19 cellular contexts compared by ENCODE assay signal in genomic region chr18:58819051-58819450, GRCh38. TPM values are rescaled to one million over a fixed set of nuclear protein-coding genes. Genes with fewer than 3 reads are reported as not detected.
A peak's percentile ranks its signal among the peaks of the same experiment; 100 is the strongest.
DNase-seq lines count a peak whose midpoint lies in the region; ATAC-seq and TF ChIP-seq lines count a peak whose summit lies in the region.
"Had no signal": no experiment of that assay in that cellular context is flagged by ENCODE, and none has a peak within 500 bp of the region (broad histone marks: within the 10 kb centered on the region; RNA-seq: fewer than 3 reads in every experiment).

No MANE protein-coding gene starts in this region.

- POLR2A ChIA-PET in activated CD8-positive, alpha-beta T cell treated with anti-CD3 and anti-CD28 coated beads, Interleukin-2, amount 10 ng/mL, durations not matched to agents 7 days and 5 days (lab: Charles Lee) = no interaction called here

- H3K27ac ChIP-seq in neural progenitor cell (no peak overlapping the region), gastroesophageal sphincter (no peak overlapping the region)
- H3K27ac ChIP-seq: epithelial cell of prostate, right lobe of liver, transverse colon had no signal

- in situ Hi-C loops in G401 (cut with HindIII; ENCODE audit: low sequenced_read_pairs) = no loop called here

- H3K4me1 Mint-ChIP-seq in activated T-cell treated with anti-CD3 and anti-CD28 coated beads, Interleukin-2, amount 50 U/mL, for 72 hours (ENCODE audit: low read depth) = peaks cover 10% of the 10 kb centered on the region
- H3K4me1 Mint-ChIP-seq in activated CD8-positive, alpha-beta T cell treated with anti-CD3 and anti-CD28 coated beads, Interleukin-2, amount 10 ng/mL, durations not matched to agents 7 days and 5 days (ENCODE audit: low read depth) = peaks cover 9% of the 10 kb centered on the region
- H3K4me1 Mint-ChIP-seq in neural progenitor cell = peaks cover 30% of the 10 kb centered on the region

- H3K4me2 ChIP-seq in neural progenitor cell = no peak overlapping the region

- WGBS in gastroesophageal sphincter (ENCODE audit: low coverage in 1 of 2), 2 donors = 55 to 61% methylated on average over 3 to 4 of the region's 4 CpGs

- H3K27me3 Mint-ChIP-seq in activated T-cell treated with anti-CD3 and anti-CD28 coated beads, Interleukin-2, amount 50 U/mL, for 72 hours (ENCODE audit: low read depth) = peaks cover 74% of the 10 kb centered on the region
- H3K27me3 Mint-ChIP-seq in activated CD8-positive, alpha-beta T cell treated with anti-CD3 and anti-CD28 coated beads, Interleukin-2, amount 10 ng/mL, durations not matched to agents 7 days and 5 days (ENCODE audit: low read depth) = peaks cover 50% of the 10 kb centered on the region
- H3K27me3 Mint-ChIP-seq in neural progenitor cell (ENCODE audit: insufficient read depth, low read depth) = peaks cover 7% of the 10 kb centered on the region

- H3K36me3 Mint-ChIP-seq in activated T-cell treated with anti-CD3 and anti-CD28 coated beads, Interleukin-2, amount 50 U/mL, for 72 hours (ENCODE audit: insufficient read depth in 2 of 2) = peaks cover 2 to 5% of the 10 kb centered on the region in 2 donors
- no peaks in the 10 kb centered on the region for H3K36me3 Mint-ChIP-seq in activated CD8-positive, alpha-beta T cell treated with anti-CD3 and anti-CD28 coated beads, Interleukin-2, amount 10 ng/mL, durations not matched to agents 7 days and 5 days (ENCODE audit: low read depth)
- peaks cover 3% of the 10 kb centered on the region for H3K36me3 Mint-ChIP-seq in neural progenitor cell

- no peak for TF ChIP-seq EP300 in gastroesophageal sphincter (IDR thresholded peaks at IDR 0.05)

- no peak for TF ChIP-seq POLR2A in gastroesophageal sphincter (IDR thresholded peaks at IDR 0.05)

- peak; percentile 33 to 55 for ATAC-seq in activated T-cell treated with anti-CD3 and anti-CD28 coated beads, Interleukin-2, amount 50 U/mL, for 72 hours (replicated peaks in 1 of 2)
- ATAC-seq in HG03432 (IDR thresholded peaks at IDR 0.05; ENCODE audit: unreplicated experiment) (peak; percentile 60), gastroesophageal sphincter (no peak)
- ATAC-seq in activated CD8-positive, alpha-beta T cell treated with anti-CD3 and anti-CD28 coated beads, Interleukin-2, amount 10 ng/mL, durations not matched to agents 7 days and 5 days = peak; percentile 72
- ATAC-seq: right lobe of liver had no signal

- CTCF ChIA-PET in activated CD8-positive, alpha-beta T cell treated with anti-CD3 and anti-CD28 coated beads, Interleukin-2, amount 10 ng/mL, durations not matched to agents 7 days and 5 days (lab: Charles Lee) = interaction anchor here (1.0 kb wide), 1 partner anchor 251 kb away, joined by 5 read pairs; no protein-coding TSS in a partner anchor

- no peak overlapping the region for H3K4me3 ChIP-seq in neural progenitor cell
- no peak overlapping the region for H3K4me3 ChIP-seq in gastroesophageal sphincter
- H3K4me3 ChIP-seq: right lobe of liver, transverse colon had no signal

- H3K4me3 Mint-ChIP-seq in activated T-cell treated with anti-CD3 and anti-CD28 coated beads, Interleukin-2, amount 50 U/mL, for 72 hours = peak overlapping the region in 1 of 2 donors; percentile 46
- H3K4me3 Mint-ChIP-seq in activated CD8-positive, alpha-beta T cell treated with anti-CD3 and anti-CD28 coated beads, Interleukin-2, amount 10 ng/mL, durations not matched to agents 7 days and 5 days = no peak overlapping the region
- H3K4me3 Mint-ChIP-seq in neural progenitor cell = no peak overlapping the region

- peak overlapping the region; percentile 22 for H3K27ac Mint-ChIP-seq in activated T-cell treated with anti-CD3 and anti-CD28 coated beads, Interleukin-2, amount 50 U/mL, for 72 hours
- no peak overlapping the region for H3K27ac Mint-ChIP-seq in activated CD8-positive, alpha-beta T cell treated with anti-CD3 and anti-CD28 coated beads, Interleukin-2, amount 10 ng/mL, durations not matched to agents 7 days and 5 days
- H3K27ac Mint-ChIP-seq in neural progenitor cell = peak overlapping the region; percentile 4

- H3K36me3 ChIP-seq in neural progenitor cell (no peaks in the 10 kb centered on the region), gastroesophageal sphincter (no peaks in the 10 kb centered on the region)
- H3K36me3 ChIP-seq: right lobe of liver, transverse colon had no signal

- H3F3A ChIP-seq in neural progenitor cell (ENCODE audit: low read depth) = peaks cover 6% of the 10 kb centered on the region

- no peaks in the 10 kb centered on the region for H3K9me3 ChIP-seq in neural progenitor cell (ENCODE audit: low read depth)
- no peaks in the 10 kb centered on the region for H3K9me3 ChIP-seq in gastroesophageal sphincter
- H3K9me3 ChIP-seq: right lobe of liver, transverse colon had no signal

- H3K27me3 ChIP-seq in neural progenitor cell (no peaks in the 10 kb centered on the region), gastroesophageal sphincter (no peaks in the 10 kb centered on the region)
- H3K27me3 ChIP-seq: right lobe of liver, transverse colon had no signal

- H4K20me1 ChIP-seq in neural progenitor cell (ENCODE audit: low read depth) = no peaks in the 10 kb centered on the region

- TF ChIP-seq CTCF in neural progenitor cell (IDR thresholded peaks at IDR 0.05) (no peak), gastroesophageal sphincter (IDR thresholded peaks at IDR 0.05) (no peak)

- peak in 1 of 2 donors; percentile 5 for DNase-seq in activated T-cell treated with anti-CD3 and anti-CD28 coated beads, Interleukin-2, amount 50 U/mL, for 72 hours
- DNase-seq in activated T-cell treated with anti-CD3 and anti-CD28 coated beads, Interleukin-2, amount 50 U/mL, for 48 hours = no peak
- peak; percentile 56 for DNase-seq in activated CD8-positive, alpha-beta T cell treated with anti-CD3 and anti-CD28 coated beads, Interleukin-2, amount 10 ng/mL, durations not matched to agents 7 days and 5 days
- DNase-seq in neural progenitor cell (ENCODE audit: low spot score) (no peak), G401 (ENCODE audit: low spot score) (no peak), 8988T (no peak)
- DNase-seq: amniotic stem cell, Calu3, glutamatergic neuron, IMR-90, islet precursor cell, NCI-H1092 treated with DMSO at 0.1 percent for 48 hours, NCI-H774, occipital lobe, right lobe of liver, transverse colon had no signal

- no peak overlapping the region for H3K9ac ChIP-seq in neural progenitor cell

- peaks cover 3 to 5% of the 10 kb centered on the region in 2 donors for H3K9me3 Mint-ChIP-seq in activated T-cell treated with anti-CD3 and anti-CD28 coated beads, Interleukin-2, amount 50 U/mL, for 72 hours
- H3K9me3 Mint-ChIP-seq in activated CD8-positive, alpha-beta T cell treated with anti-CD3 and anti-CD28 coated beads, Interleukin-2, amount 10 ng/mL, durations not matched to agents 7 days and 5 days (ENCODE audit: insufficient read depth) = no peaks in the 10 kb centered on the region
- peaks cover 5% of the 10 kb centered on the region for H3K9me3 Mint-ChIP-seq in neural progenitor cell

- peak overlapping the region; percentile 44 for H2AFZ ChIP-seq in neural progenitor cell (replicated peaks)

- no peaks in the 10 kb centered on the region for H3K79me2 ChIP-seq in neural progenitor cell (ENCODE audit: low read depth)

- H3K4me1 ChIP-seq in neural progenitor cell (peaks cover 4% of the 10 kb centered on the region), gastroesophageal sphincter (no peaks in the 10 kb centered on the region)
- H3K4me1 ChIP-seq: right lobe of liver, transverse colon had no signal

RNA-seq across cellular contexts. Expression of gene ZNF532, which starts 45.6 kb away (rescaled TPM):
- total RNA-seq in activated T-cell treated with anti-CD3 and anti-CD28 coated beads, Interleukin-2, amount 50 U/mL, for 72 hours = 10 to 100 TPM; 10.2 to 14.5 TPM
- total RNA-seq in activated CD8-positive, alpha-beta T cell treated with anti-CD3 and anti-CD28 coated beads, Interleukin-2, amount 10 ng/mL, durations not matched to agents 7 days and 5 days = under 1 TPM; 0.50 to 0.91 TPM
- total RNA-seq in neural progenitor cell (ENCODE audit: low replicate concordance) = 121 and 137 TPM in 2 replicates
- total RNA-seq in G401 (2014; rRNA removed; shearing (Covaris generic)) = 19.5 and 21.9 TPM in 2 replicates
- total RNA-seq in gastroesophageal sphincter = 100 to 1,000 TPM in 2 of 4 donors, 10 to 100 TPM in 2; 48.3 to 128 (median 96.2) TPM

Comparison
In these comparisons a context has a peak if more than half of its experiments do, and no peak if none do; other contexts are left out.
1. RNA of gene ZNF532, which starts 45.6 kb away (total RNA-seq): 121 to 137 TPM in neural progenitor cell, 48.3 to 128 TPM in gastroesophageal sphincter, 19.5 to 21.9 TPM in G401 and 10.2 to 14.5 TPM in activated T-cell treated with anti-CD3 and anti-CD28 coated beads, Interleukin-2, amount 50 U/mL, for 72 hours; 0.50 to 0.91 TPM in activated CD8-positive, alpha-beta T cell treated with anti-CD3 and anti-CD28 coated beads, Interleukin-2, amount 10 ng/mL, durations not matched to agents 7 days and 5 days; every median in the first group is over 4 times any median in the second.